ENCODE assay signal across 8 cellular contexts in the genomic region with DNA sequence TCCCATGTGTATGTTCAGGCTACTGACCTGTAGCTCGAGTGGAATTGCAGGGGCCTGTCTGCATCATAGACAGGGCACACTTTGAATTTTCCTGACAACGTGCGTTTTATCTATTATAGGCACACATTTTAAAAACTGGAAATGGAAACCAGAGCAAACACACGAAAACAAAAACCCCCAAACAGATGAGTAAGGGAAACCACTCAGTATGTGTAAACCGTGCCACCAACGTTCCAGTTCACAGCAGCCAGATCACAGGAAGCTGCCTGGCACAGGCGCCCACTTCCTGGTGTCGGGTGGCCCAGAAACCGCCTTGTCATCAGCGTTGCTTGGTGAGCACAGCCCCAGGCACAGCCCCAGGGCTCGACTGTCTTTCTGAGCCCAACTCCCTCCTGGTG. TPM values are rescaled to one million over a fixed set of nuclear protein-coding genes. Genes with fewer than 3 reads are reported as not detected.
DNase-seq lines count a peak whose midpoint lies in the region; ATAC-seq and TF ChIP-seq lines count a peak whose summit lies in the region.

No MANE protein-coding gene starts in this region.

- H3K27ac ChIP-seq in sigmoid colon: peak overlapping the region in 3 of 4 donors; percentile 15 to 34 (median 20)

- no peak overlapping the region for H3K4me3 ChIP-seq in epithelial cell of esophagus (ENCODE audit: low read length)
- no peak overlapping the region for H3K4me3 ChIP-seq in sigmoid colon

- no peaks in the 10 kb centered on the region for H3K36me3 ChIP-seq in sigmoid colon

- peak overlapping the region; percentile 93 for H3K27ac Mint-ChIP-seq in activated CD8-positive, alpha-beta T cell treated with anti-CD3 and anti-CD28 coated beads for 36 hours

- peak overlapping the region; percentile 60 for H3K4me3 Mint-ChIP-seq in activated CD8-positive, alpha-beta T cell treated with anti-CD3 and anti-CD28 coated beads for 36 hours

- DNase-seq in NCI-H2196 (lab: John Stamatoyannopoulos, UW; ENCODE audit: unreplicated experiment) (peak; percentile 62), epithelial cell of esophagus (ENCODE audit: low read depth) (peak; percentile 82), sigmoid colon (peak; percentile 76), NCI-H2227 (lab: John Stamatoyannopoulos, UW; ENCODE audit: unreplicated experiment) (no peak), NCI-H774 (lab: John Stamatoyannopoulos, UW) (no peak)
- DNase-seq in activated CD8-positive, alpha-beta T cell treated with anti-CD3 and anti-CD28 coated beads for 36 hours: peak; percentile 95

- no peak for TF ChIP-seq POLR2A in sigmoid colon (IDR thresholded peaks at IDR 0.05)

- no peaks in the 10 kb centered on the region for H3K9me3 ChIP-seq in sigmoid colon

- CTCF ChIA-PET in activated CD8-positive, alpha-beta T cell treated with anti-CD3 and anti-CD28 coated beads for 36 hours (lab: Charles Lee): interaction anchor here (1.4 to 3.1 kb wide), 5 partner anchors 16 to 76 kb away, joined by 3 to 21 read pairs (median 5); no protein-coding TSS in a partner anchor

- H3K36me3 Mint-ChIP-seq in activated CD8-positive, alpha-beta T cell treated with anti-CD3 and anti-CD28 coated beads for 36 hours (ENCODE audit: low read depth): no peaks in the 10 kb centered on the region

- no peak for TF ChIP-seq EP300 in sigmoid colon (IDR thresholded peaks at IDR 0.05)

- intact Hi-C loops in activated CD8-positive, alpha-beta T cell treated with anti-CD3 and anti-CD28 coated beads for 36 hours (cut with micrococcal nuclease): loop anchor here (5.0 kb wide), 1 partner anchor 35 kb away; the partner anchor contains the start of gene DNAJB6
- intact Hi-C loops in sigmoid colon (cut with DNase I): no loop called here

- no peaks in the 10 kb centered on the region for H3K27me3 ChIP-seq in sigmoid colon

- no peaks in the 10 kb centered on the region for H3K4me1 ChIP-seq in sigmoid colon

- peak; percentile 95 for ATAC-seq in GM18858 (IDR thresholded peaks at IDR 0.05; ENCODE audit: unreplicated experiment)
- peak; percentile 91 for ATAC-seq in HG02798 (IDR thresholded peaks at IDR 0.05; ENCODE audit: poor library complexity, unreplicated experiment)
- ATAC-seq in activated CD8-positive, alpha-beta T cell treated with anti-CD3 and anti-CD28 coated beads for 36 hours: peak; percentile 97

- no peaks in the 10 kb centered on the region for H3K9me3 Mint-ChIP-seq in activated CD8-positive, alpha-beta T cell treated with anti-CD3 and anti-CD28 coated beads for 36 hours

- POLR2A ChIA-PET in activated CD8-positive, alpha-beta T cell treated with anti-CD3 and anti-CD28 coated beads for 36 hours (lab: Charles Lee): interaction anchor here (0.7 to 2.7 kb wide), 5 partner anchors 16 to 311 kb away, joined by 3 to 22 read pairs (median 4); partner anchors contain the start of gene DNAJB6

- 42 to 74% methylated on average over 11 of the region's 11 CpGs for WGBS in sigmoid colon, 2 donors

- peaks cover 5% of the 10 kb centered on the region for H3K27me3 Mint-ChIP-seq in activated CD8-positive, alpha-beta T cell treated with anti-CD3 and anti-CD28 coated beads for 36 hours

- H3K4me1 Mint-ChIP-seq in activated CD8-positive, alpha-beta T cell treated with anti-CD3 and anti-CD28 coated beads for 36 hours (ENCODE audit: low read depth): peaks cover 42% of the 10 kb centered on the region

- no peak for TF ChIP-seq CTCF in activated CD8-positive, alpha-beta T cell treated with anti-CD3 and anti-CD28 coated beads for 36 hours (IDR thresholded peaks at IDR 0.05)
- no peak for TF ChIP-seq CTCF in epithelial cell of esophagus (IDR thresholded peaks at IDR 0.05; ENCODE audit: insufficient read depth, low read depth, low read length, missing control alignments)
- TF ChIP-seq CTCF in sigmoid colon (IDR thresholded peaks at IDR 0.05): no peak

RNA-seq across cellular contexts. Expression of gene DNAJB6, which starts 34.5 kb away (rescaled TPM):
- total RNA-seq in activated CD8-positive, alpha-beta T cell treated with anti-CD3 and anti-CD28 coated beads for 36 hours: 10 to 100 TPM; 67.8 to 80.6 TPM
- 100 to 1,000 TPM; 120 to 145 (median 129) TPM for total RNA-seq in sigmoid colon
- 10 to 100 TPM; 71.5 to 93.9 (median 93.4) TPM for polyA plus RNA-seq in sigmoid colon

Comparison
In these comparisons a context has a peak if more than half of its experiments do, and no peak if none do; other contexts are left out.
1. DNase-seq: peak in NCI-H2196 (single experiment), activated CD8-positive, alpha-beta T cell treated with anti-CD3 and anti-CD28 coated beads for 36 hours (single experiment), epithelial cell of esophagus (single experiment) and sigmoid colon (single experiment); none in NCI-H2227 (single experiment) and NCI-H774 (single experiment).
2. Peak in every context shown above with its lines, with median percentiles within 50 percentile points of each other: ATAC-seq.